ENCODE assay signal across 8 cellular contexts in the genomic region with DNA sequence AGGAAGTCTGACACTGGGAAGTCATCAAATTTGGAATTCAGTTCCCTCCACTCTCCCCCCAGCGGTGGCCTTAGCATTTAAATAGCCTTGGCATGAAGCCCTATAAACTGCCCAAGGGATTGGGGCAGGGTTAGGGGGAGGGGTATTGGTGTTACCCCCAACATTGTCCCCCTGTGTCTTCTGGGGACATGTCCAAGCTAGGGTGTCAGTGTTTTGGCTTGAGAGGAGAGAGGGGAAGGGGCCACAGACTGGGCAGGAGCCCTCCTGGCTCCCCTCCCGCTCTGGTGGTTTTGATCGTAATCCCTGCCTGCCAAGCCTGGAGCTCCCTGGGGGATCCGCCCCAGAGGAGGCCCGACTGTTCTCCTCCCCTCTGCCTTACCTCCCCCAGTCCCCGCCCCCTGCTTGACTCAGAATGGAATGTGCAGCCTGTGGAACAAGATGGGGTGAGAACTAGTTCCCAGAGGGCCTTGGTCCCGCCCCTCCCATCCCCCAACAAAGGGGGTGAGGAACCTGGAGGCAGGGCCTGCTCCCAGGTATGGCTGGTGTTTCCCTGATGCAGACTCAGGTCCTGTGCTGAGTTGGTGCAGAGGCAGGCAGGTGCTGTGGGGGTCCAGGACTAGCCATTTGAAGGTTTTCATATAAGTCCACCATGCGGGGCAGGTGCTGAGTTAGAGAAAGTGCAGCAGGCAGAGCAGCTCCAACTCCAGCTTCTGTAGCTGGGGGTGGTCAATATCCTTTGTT. TPM values are rescaled to one million over a fixed set of nuclear protein-coding genes. Genes with fewer than 3 reads are reported as not detected.
DNase-seq lines count a peak whose midpoint lies in the region; ATAC-seq and TF ChIP-seq lines count a peak whose summit lies in the region.

No MANE protein-coding gene starts in this region.

- H3K9me3 Mint-ChIP-seq in CD14-positive monocyte, result peaks cover 0 to 3% (median 0%) of the 10 kb centered on the region in 7 donors

- H3K9me2 ChIP-seq in Loucy (replicated peaks; ENCODE audit: low read depth, low read length), result no peaks in the 10 kb centered on the region

- peak overlapping the region; percentile 27 for H3K4me3 ChIP-seq in Loucy (ENCODE audit: low read length, poor library complexity, severe bottlenecking)
- H3K4me3 ChIP-seq in WERI-Rb-1 (ENCODE audit: low read depth, low read length), result no peak overlapping the region
- no peak overlapping the region for H3K4me3 ChIP-seq in retinal pigment epithelial cell (ENCODE audit: low read length)

- H3K36me3 ChIP-seq in Loucy (ENCODE audit: insufficient read depth, low read length) (no peaks in the 10 kb centered on the region), WERI-Rb-1 (no peaks in the 10 kb centered on the region)

- peaks cover 2% of the 10 kb centered on the region for H3K4me1 Mint-ChIP-seq in CD14-positive monocyte

- ATAC-seq in left ventricle myocardium superior, result peak; percentile 79
- ATAC-seq in HG03469 (IDR thresholded peaks at IDR 0.05; ENCODE audit: unreplicated experiment), result no peak

- peak overlapping the region in 1 of 7 donors; percentile 46 for H3K27ac Mint-ChIP-seq in CD14-positive monocyte

- no peaks in the 10 kb centered on the region for H3K79me2 ChIP-seq in Loucy (ENCODE audit: insufficient read depth, low read length)

- 0 out of 2 replicates have a peak overlapping the region, but pooled peaks have one; percentile 28 for H2AFZ ChIP-seq in Loucy (ENCODE audit: low read length)

- H3K36me3 Mint-ChIP-seq in CD14-positive monocyte, result no peaks in the 10 kb centered on the region

- H4K20me1 ChIP-seq in Loucy (ENCODE audit: insufficient read depth, low read length, poor library complexity, severe bottlenecking), result no peaks in the 10 kb centered on the region

- H3K9me3 ChIP-seq in Loucy (ENCODE audit: insufficient read depth, low read depth, low read length), result no peaks in the 10 kb centered on the region
- H3K9me3 ChIP-seq in WERI-Rb-1 (ENCODE audit: severe bottlenecking), result no peaks in the 10 kb centered on the region

- peak; percentile 29 for DNase-seq in Ammon's horn (ENCODE audit: low spot score)
- peak; percentile 94 for DNase-seq in WERI-Rb-1
- DNase-seq in left ventricle myocardium superior, result peak; percentile 69
- DNase-seq in retinal pigment epithelial cell (ENCODE audit: low read depth), result peak; percentile 80
- DNase-seq in activated CD4-positive, alpha-beta T cell treated with anti-CD3 and anti-CD28 coated beads for 1 hour, result no peak
- no peak for DNase-seq in CD14-positive monocyte (ENCODE audit: low spot score)

- H3K9ac ChIP-seq in Loucy (ENCODE audit: low read depth, low read length, poor library complexity, severe bottlenecking), result peak overlapping the region; percentile 49

- peak overlapping the region; percentile 64 for H3K4me2 ChIP-seq in Loucy (ENCODE audit: low read depth, low read length, poor library complexity, severe bottlenecking)

- H3K27ac ChIP-seq in WERI-Rb-1, result no peak overlapping the region

- H3K27me3 ChIP-seq in Loucy (ENCODE audit: insufficient read depth, low read length, poor library complexity, severe bottlenecking) (no peaks in the 10 kb centered on the region), WERI-Rb-1 (ENCODE audit: insufficient read depth, low read depth, severe bottlenecking) (peaks cover 13% of the 10 kb centered on the region)

- peaks cover 37 to 43% (median 40%) of the 10 kb centered on the region in 3 donors for H3K27me3 Mint-ChIP-seq in CD14-positive monocyte (ENCODE audit: low read depth in 3 of 3)

- no peaks in the 10 kb centered on the region for H3F3A ChIP-seq in Loucy (ENCODE audit: low read depth)

- intact Hi-C loops in left ventricle myocardium superior (cut with micrococcal nuclease) (no loop called here), CD14-positive monocyte (cut with micrococcal nuclease) (no loop called here)

- H3K4me1 ChIP-seq in Loucy (ENCODE audit: insufficient read depth, low read length, poor library complexity, severe bottlenecking), result peaks cover 42% of the 10 kb centered on the region

- no peak overlapping the region for H3K4me3 Mint-ChIP-seq in CD14-positive monocyte

- TF ChIP-seq CTCF in Loucy (conservative IDR thresholded peaks at IDR 0.05; ENCODE audit: low read length) (no peak), WERI-Rb-1 (IDR thresholded peaks at IDR 0.05; ENCODE audit: low read depth, low read length) (no peak), retinal pigment epithelial cell (conservative IDR thresholded peaks at IDR 0.05; ENCODE audit: low read depth, low read length) (no peak), CD14-positive monocyte (IDR thresholded peaks at IDR 0.05) (no peak)

RNA-seq across cellular contexts. Expression of a gene that starts 7.4 kb away (rescaled TPM):
- 12.7 TPM for total RNA-seq in left ventricle myocardium superior
- polyA plus RNA-seq in CD14-positive monocyte, result not detected

Comparison
In these comparisons a context has a peak if more than half of its experiments do, and no peak if none do; other contexts are left out.
1. DNase-seq: peak in Ammon's horn (single experiment), WERI-Rb-1 (single experiment), left ventricle myocardium superior (single experiment) and retinal pigment epithelial cell (single experiment); none in activated CD4-positive, alpha-beta T cell treated with anti-CD3 and anti-CD28 coated beads for 1 hour (single experiment) and CD14-positive monocyte (single experiment).